In the genomic region with DNA sequence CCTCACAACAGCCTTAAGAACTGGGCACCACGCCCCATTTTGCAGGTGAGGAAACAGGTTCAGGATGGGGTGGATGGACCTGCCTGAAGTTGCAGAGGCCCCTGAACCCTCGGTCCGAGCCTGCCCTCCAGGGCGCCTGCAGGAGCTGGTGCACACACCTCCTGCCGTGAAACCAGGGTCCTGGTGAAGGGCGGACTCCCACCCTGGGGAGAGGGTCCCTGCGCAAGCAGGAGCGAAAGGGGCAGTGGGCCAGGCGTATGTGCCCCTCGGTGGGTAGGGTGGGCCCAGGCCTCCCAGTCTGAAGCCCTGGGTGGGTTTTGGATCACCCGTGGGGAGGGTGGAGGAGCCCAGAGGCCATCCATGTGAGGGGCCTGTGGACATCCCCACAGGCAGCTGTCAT, we compare ENCODE assay signal across 19 cellular contexts. TPM values are rescaled to one million over a fixed set of nuclear protein-coding genes. Genes with fewer than 3 reads are reported as not detected.
DNase-seq lines count a peak whose midpoint lies in the region; ATAC-seq, FAIRE-seq and TF ChIP-seq lines count a peak whose summit lies in the region.
"Had no signal": no experiment of that assay in that cellular context is flagged by ENCODE, and none has a peak within 500 bp of the region (broad histone marks: within the 10 kb centered on the region; RNA-seq: fewer than 3 reads in every experiment).

No MANE protein-coding gene starts in this region.

- TF ChIP-seq CTCF in left ventricle myocardium inferior (IDR thresholded peaks at IDR 0.05; ENCODE audit: borderline replicate concordance), result no peak
- no peak for TF ChIP-seq CTCF in kidney (IDR thresholded peaks at IDR 0.05; ENCODE audit: borderline replicate concordance, extremely low read depth, insufficient read depth)
- no peak for TF ChIP-seq CTCF in PC-3 (conservative IDR thresholded peaks at IDR 0.05; ENCODE audit: low read depth, low read length)

- no peak overlapping the region for H3K4me3 ChIP-seq in left ventricle myocardium inferior
- no peak overlapping the region for H3K4me3 ChIP-seq in kidney (ENCODE audit: low read length in 2 of 2)
- no peak overlapping the region for H3K4me3 ChIP-seq in PC-3 (ENCODE audit: low read length)
- H3K4me3 ChIP-seq: A549, GM12878, GM23248 had no signal

- H3K27ac ChIP-seq in left ventricle myocardium inferior (replicated peaks) (no peak overlapping the region), cingulate gyrus (ENCODE audit: low read depth, low read length) (peak overlapping the region; percentile 39), kidney (ENCODE audit: low read depth in 2 of 2, low read length in 2 of 2) (no peak overlapping the region), PC-3 (ENCODE audit: low read length) (no peak overlapping the region)
- H3K27ac ChIP-seq: 22Rv1, A549, GM23248 had no signal

- in situ Hi-C loops in G401 (cut with HindIII; ENCODE audit: low sequenced_read_pairs), result no loop called here

- no peaks in the 10 kb centered on the region for H4K20me1 ChIP-seq in PC-3 (ENCODE audit: low read length)

- DNase-seq in Right ventricle myocardium inferior (ENCODE audit: missing footprints), result peak; percentile 7
- no peak for DNase-seq in left ventricle myocardium inferior
- peak; percentile 70 for DNase-seq in kidney
- no peak for DNase-seq in PC-3
- no peak for DNase-seq in NCI-H2171 (lab: John Stamatoyannopoulos, UW)
- DNase-seq in G401 (ENCODE audit: low spot score), result no peak
- DNase-seq: AML-193; Calu3; CD8-positive, alpha-beta T cell; DMS79 treated with DMSO at 0.1 percent for 48 hours; GM23248; HCEC 1CT; HFFc6 had no signal

- CTCF ChIA-PET in PC-3 (lab: Charles Lee), result no interaction called here

- H3K4me2 ChIP-seq in PC-3 (ENCODE audit: low read length), result no peak overlapping the region
- H3K4me2 ChIP-seq: A549 had no signal

- BruUV-seq in PC-3 (replicated peaks; lab: Mats Ljungman, UMichigan), result no TSS peak

- H3K9me3 ChIP-seq in left ventricle myocardium inferior (replicated peaks), result no peaks in the 10 kb centered on the region
- no peaks in the 10 kb centered on the region for H3K9me3 ChIP-seq in kidney (ENCODE audit: control insufficient read depth in 1 of 2, low read length in 2 of 2)
- H3K9me3 ChIP-seq in PC-3 (ENCODE audit: low read length), result no peaks in the 10 kb centered on the region
- H3K9me3 ChIP-seq: A549 had no signal

- no peaks in the 10 kb centered on the region for H3K79me2 ChIP-seq in PC-3 (ENCODE audit: low read length)

- no peak for FAIRE-seq in kidney (lab: Jason Lieb, UNC)
- FAIRE-seq: A549, GM12878, H54 had no signal

- no peaks in the 10 kb centered on the region for H3F3A ChIP-seq in PC-3 (ENCODE audit: low read length, unreplicated experiment)

- H3K9me2 ChIP-seq in PC-3 (replicated peaks; ENCODE audit: low read length), result no peaks in the 10 kb centered on the region

- no peaks in the 10 kb centered on the region for H3K36me3 ChIP-seq in left ventricle myocardium inferior
- H3K36me3 ChIP-seq in kidney (ENCODE audit: control insufficient read depth in 1 of 2, insufficient read depth in 2 of 2, low read length in 2 of 2), result no peaks in the 10 kb centered on the region
- no peaks in the 10 kb centered on the region for H3K36me3 ChIP-seq in PC-3 (ENCODE audit: low read depth, low read length)

- ATAC-seq in Right ventricle myocardium inferior (no peak), PC-3 (no peak)
- ATAC-seq: A549; CD8-positive, alpha-beta T cell had no signal

- H2AFZ ChIP-seq in PC-3 (ENCODE audit: low read length), result no peak overlapping the region
- H2AFZ ChIP-seq: GM23248 had no signal

- H3K9ac ChIP-seq in kidney (ENCODE audit: low read length in 2 of 2), result no peak overlapping the region
- no peak overlapping the region for H3K9ac ChIP-seq in PC-3 (ENCODE audit: low read length)
- H3K9ac ChIP-seq: GM23248 had no signal

- H3K27me3 ChIP-seq in left ventricle myocardium inferior (ENCODE audit: low read depth), result peaks cover 76% of the 10 kb centered on the region
- peaks cover 16% of the 10 kb centered on the region for H3K27me3 ChIP-seq in PC-3 (ENCODE audit: low read length)

- POLR2A ChIA-PET in PC-3 (lab: Charles Lee; ENCODE audit: unreplicated experiment), result no interaction called here

- H3K4me1 ChIP-seq in left ventricle myocardium inferior (no peaks in the 10 kb centered on the region), kidney (ENCODE audit: control insufficient read depth in 1 of 2, insufficient read depth in 1 of 2, low read depth in 1 of 2, low read length in 2 of 2) (no peaks in the 10 kb centered on the region), PC-3 (ENCODE audit: insufficient read depth, low read length) (no peaks in the 10 kb centered on the region)
- H3K4me1 ChIP-seq: A549 had no signal

- intact Hi-C loops in Right ventricle myocardium inferior (cut with DNase I), result no loop called here
- intact Hi-C loops in left ventricle myocardium inferior (cut with micrococcal nuclease), result no loop called here
- intact Hi-C loops in kidney (cut with DNase I), result no loop called here
- intact Hi-C loops in PC-3 (cut with micrococcal nuclease), result no loop called here

RNA-seq across cellular contexts. Expression of a gene that starts 37.9 kb away (rescaled TPM):
- 6.4 TPM for total RNA-seq in Right ventricle myocardium inferior
- total RNA-seq in left ventricle myocardium inferior, result 3.5 TPM
- 21.2 TPM for total RNA-seq in kidney
- 2.0 TPM for polyA plus RNA-seq in kidney (ENCODE audit: insufficient read depth, low read depth, low replicate concordance)
- not detected in 2 replicates for total RNA-seq in PC-3 (2014; rRNA removed)
- not detected in 2 replicates for total RNA-seq in G401 (2014; rRNA removed; shearing (Covaris generic))
- total RNA-seq: CD8-positive, alpha-beta T cell; GM23248; HFFc6 had no signal
- polyA plus RNA-seq: BJ, GM23248 had no signal

RNA-seq across cellular contexts. Expression of a gene that starts 50.9 kb away (rescaled TPM):
- total RNA-seq in Right ventricle myocardium inferior (0.08 TPM), left ventricle myocardium inferior (not detected), kidney (1.5 TPM), PC-3 (2014; rRNA removed) (0.07 and 0.46 TPM in 2 replicates)
- not detected for polyA plus RNA-seq in kidney (ENCODE audit: insufficient read depth, low read depth, low replicate concordance)
- total RNA-seq in G401 (2014; rRNA removed; shearing (Covaris generic)), result not detected in 2 replicates
- total RNA-seq: CD8-positive, alpha-beta T cell; GM12878; GM23248; HFFc6 had no signal
- polyA plus RNA-seq: BJ, GM12878, GM23248 had no signal

Comparison
In these comparisons a context has a peak if more than half of its experiments do, and no peak if none do; other contexts are left out.
1. DNase-seq: peak in Right ventricle myocardium inferior (single experiment) and kidney (single experiment); none in left ventricle myocardium inferior (single experiment), PC-3 (single experiment), NCI-H2171 (single experiment) and G401 (single experiment).